Comparison of ENCODE assay signal across 9 cellular contexts in genomic region chr10:79116801-79117723, GRCh38. TPM values are rescaled to one million over a fixed set of nuclear protein-coding genes. Genes with fewer than 3 reads are reported as not detected.
A peak's percentile ranks its signal among the peaks of the same experiment; 100 is the strongest.
DNase-seq lines count a peak whose midpoint lies in the region; ATAC-seq and TF ChIP-seq lines count a peak whose summit lies in the region.
"Had no signal": no experiment of that assay in that cellular context is flagged by ENCODE, and none has a peak within 500 bp of the region (broad histone marks: within the 10 kb centered on the region; RNA-seq: fewer than 3 reads in every experiment).

No MANE protein-coding gene starts in this region.

- H3K27me3 ChIP-seq in esophagus (ENCODE audit: control insufficient read depth in 1 of 2, insufficient read depth in 2 of 2, low read length in 2 of 2): no peaks in the 10 kb centered on the region
- no peaks in the 10 kb centered on the region for H3K27me3 ChIP-seq in spleen (replicated peaks in 1 of 7)
- no peaks in the 10 kb centered on the region for H3K27me3 ChIP-seq in SJCRH30

- no peak for TF ChIP-seq POLR2A in spleen (IDR thresholded peaks at IDR 0.05)

- H3K9me3 Mint-ChIP-seq in activated CD8-positive, alpha-beta T cell treated with anti-CD3 and anti-CD28 coated beads, Interleukin-2, amount 10 ng/mL, durations not matched to agents 7 days and 5 days (ENCODE audit: insufficient read depth): no peaks in the 10 kb centered on the region
- no peaks in the 10 kb centered on the region for H3K9me3 Mint-ChIP-seq in activated CD8-positive, alpha-beta T cell treated with anti-CD3 and anti-CD28 coated beads for 36 hours

- POLR2A ChIA-PET in activated CD8-positive, alpha-beta T cell treated with anti-CD3 and anti-CD28 coated beads, Interleukin-2, amount 10 ng/mL, durations not matched to agents 7 days and 5 days (lab: Charles Lee): interaction anchor here (0.6 kb wide), 1 partner anchor 32 kb away, joined by 3 read pairs; no protein-coding TSS in a partner anchor
- POLR2A ChIA-PET in activated CD8-positive, alpha-beta T cell treated with anti-CD3 and anti-CD28 coated beads for 36 hours (lab: Charles Lee): no interaction called here

- ATAC-seq in activated CD8-positive, alpha-beta T cell treated with anti-CD3 and anti-CD28 coated beads, Interleukin-2, amount 10 ng/mL, durations not matched to agents 7 days and 5 days: no peak
- no peak for ATAC-seq in activated CD8-positive, alpha-beta T cell treated with anti-CD3 and anti-CD28 coated beads for 36 hours
- ATAC-seq in HG03066 (IDR thresholded peaks at IDR 0.05; ENCODE audit: low read depth, unreplicated experiment): peak; percentile 89

- H3K36me3 Mint-ChIP-seq in activated CD8-positive, alpha-beta T cell treated with anti-CD3 and anti-CD28 coated beads, Interleukin-2, amount 10 ng/mL, durations not matched to agents 7 days and 5 days (ENCODE audit: low read depth): no peaks in the 10 kb centered on the region
- H3K36me3 Mint-ChIP-seq in activated CD8-positive, alpha-beta T cell treated with anti-CD3 and anti-CD28 coated beads for 36 hours (ENCODE audit: low read depth): no peaks in the 10 kb centered on the region

- H3K4me3 ChIP-seq in esophagus (ENCODE audit: low read depth in 1 of 2, low read length in 2 of 2) (no peak overlapping the region), spleen (no peak overlapping the region), SJCRH30 (no peak overlapping the region)

- intact Hi-C loops in activated CD8-positive, alpha-beta T cell treated with anti-CD3 and anti-CD28 coated beads for 36 hours (cut with micrococcal nuclease): no loop called here
- intact Hi-C loops in spleen (cut with DNase I; ENCODE audit: low total_unique reads): no loop called here

- DNase-seq in activated CD8-positive, alpha-beta T cell treated with anti-CD3 and anti-CD28 coated beads, Interleukin-2, amount 10 ng/mL, durations not matched to agents 7 days and 5 days: no peak
- DNase-seq in activated CD8-positive, alpha-beta T cell treated with anti-CD3 and anti-CD28 coated beads for 36 hours: no peak
- DNase-seq in spleen (peak; percentile 76), midbrain (lab: John Stamatoyannopoulos, UW) (no peak), NCI-H2081 treated with DMSO at 0.1 percent for 48 hours (lab: John Stamatoyannopoulos, UW) (no peak), SJCRH30 (no peak)

- WGBS in esophagus, 2 donors: 55 to 67% methylated on average over 12 of the region's 12 CpGs
- 48 to 61% (median 55%) methylated on average over 12 of the region's 12 CpGs for WGBS in spleen, 5 donors

- CTCF ChIA-PET in activated CD8-positive, alpha-beta T cell treated with anti-CD3 and anti-CD28 coated beads, Interleukin-2, amount 10 ng/mL, durations not matched to agents 7 days and 5 days (lab: Charles Lee): no interaction called here
- CTCF ChIA-PET in activated CD8-positive, alpha-beta T cell treated with anti-CD3 and anti-CD28 coated beads for 36 hours (lab: Charles Lee): no interaction called here

- H3K27me3 Mint-ChIP-seq in activated CD8-positive, alpha-beta T cell treated with anti-CD3 and anti-CD28 coated beads, Interleukin-2, amount 10 ng/mL, durations not matched to agents 7 days and 5 days (ENCODE audit: low read depth): no peaks in the 10 kb centered on the region
- no peaks in the 10 kb centered on the region for H3K27me3 Mint-ChIP-seq in activated CD8-positive, alpha-beta T cell treated with anti-CD3 and anti-CD28 coated beads for 36 hours

- peak overlapping the region; percentile 13 for H3K27ac Mint-ChIP-seq in activated CD8-positive, alpha-beta T cell treated with anti-CD3 and anti-CD28 coated beads, Interleukin-2, amount 10 ng/mL, durations not matched to agents 7 days and 5 days
- no peak overlapping the region for H3K27ac Mint-ChIP-seq in activated CD8-positive, alpha-beta T cell treated with anti-CD3 and anti-CD28 coated beads for 36 hours

- H3K4me1 ChIP-seq in esophagus (ENCODE audit: control insufficient read depth in 2 of 2, insufficient read depth in 2 of 2, low read length in 1 of 2): peaks cover 5 to 23% of the 10 kb centered on the region in 2 donors
- H3K4me1 ChIP-seq in spleen: peaks cover 14 to 89% (median 55%) of the 10 kb centered on the region in 6 donors
- peaks cover 33% of the 10 kb centered on the region for H3K4me1 ChIP-seq in SJCRH30

- H3K36me3 ChIP-seq in esophagus (ENCODE audit: control insufficient read depth in 2 of 2, insufficient read depth in 2 of 2, low read length in 1 of 2): peaks cover 3 to 34% of the 10 kb centered on the region in 2 donors
- H3K36me3 ChIP-seq in spleen: peaks cover 0 to 36% (median 5%) of the 10 kb centered on the region in 6 donors
- H3K36me3 ChIP-seq in SJCRH30: no peaks in the 10 kb centered on the region

- H3K27ac ChIP-seq in esophagus (ENCODE audit: low read depth in 2 of 2, low read length in 1 of 2) (peak overlapping the region; percentile 22 to 79), spleen (peak overlapping the region in 3 of 8 donors; percentile 28 to 53 (median 41)), SJCRH30 (no peak overlapping the region)
- H3K27ac ChIP-seq: C4-2B had no signal

- no peaks in the 10 kb centered on the region for H3K9me3 ChIP-seq in esophagus (ENCODE audit: control insufficient read depth in 2 of 2, insufficient read depth in 1 of 2, low read depth in 1 of 2, low read length in 1 of 2)
- no peaks in the 10 kb centered on the region for H3K9me3 ChIP-seq in spleen
- no peaks in the 10 kb centered on the region for H3K9me3 ChIP-seq in SJCRH30 (replicated peaks)

- H3K4me1 Mint-ChIP-seq in activated CD8-positive, alpha-beta T cell treated with anti-CD3 and anti-CD28 coated beads, Interleukin-2, amount 10 ng/mL, durations not matched to agents 7 days and 5 days (ENCODE audit: low read depth): peaks cover 33% of the 10 kb centered on the region
- H3K4me1 Mint-ChIP-seq in activated CD8-positive, alpha-beta T cell treated with anti-CD3 and anti-CD28 coated beads for 36 hours (ENCODE audit: low read depth): peaks cover 36% of the 10 kb centered on the region

- H3K4me3 Mint-ChIP-seq in activated CD8-positive, alpha-beta T cell treated with anti-CD3 and anti-CD28 coated beads, Interleukin-2, amount 10 ng/mL, durations not matched to agents 7 days and 5 days: no peak overlapping the region
- no peak overlapping the region for H3K4me3 Mint-ChIP-seq in activated CD8-positive, alpha-beta T cell treated with anti-CD3 and anti-CD28 coated beads for 36 hours

- no peak for TF ChIP-seq CTCF in activated CD8-positive, alpha-beta T cell treated with anti-CD3 and anti-CD28 coated beads for 36 hours (IDR thresholded peaks at IDR 0.05)
- no peak for TF ChIP-seq CTCF in spleen (IDR thresholded peaks at IDR 0.05 in 8 of 11, conservative IDR thresholded peaks at IDR 0.05 in 3 of 11)

RNA-seq across cellular contexts. Expression of gene ZMIZ1, which starts 48.3 kb away (rescaled TPM):
- 10 to 100 TPM; 39.9 to 40.6 TPM for total RNA-seq in activated CD8-positive, alpha-beta T cell treated with anti-CD3 and anti-CD28 coated beads, Interleukin-2, amount 10 ng/mL, durations not matched to agents 7 days and 5 days
- 10 to 100 TPM; 46.5 to 52.2 TPM for total RNA-seq in activated CD8-positive, alpha-beta T cell treated with anti-CD3 and anti-CD28 coated beads for 36 hours
- polyA plus RNA-seq in esophagus: 10 to 100 TPM; 29.2 to 29.7 TPM
- total RNA-seq in spleen: 100 to 1,000 TPM; 117 to 210 (median 129) TPM
- 10 to 100 TPM; 10.7 to 29.7 (median 11.8) TPM for polyA plus RNA-seq in spleen
- 11.5 and 13.6 TPM in 2 replicates for total RNA-seq in SJCRH30 (2014; rRNA removed; shearing (Covaris generic))
